29 cellular contexts compared by ENCODE assay signal in the genomic region with DNA sequence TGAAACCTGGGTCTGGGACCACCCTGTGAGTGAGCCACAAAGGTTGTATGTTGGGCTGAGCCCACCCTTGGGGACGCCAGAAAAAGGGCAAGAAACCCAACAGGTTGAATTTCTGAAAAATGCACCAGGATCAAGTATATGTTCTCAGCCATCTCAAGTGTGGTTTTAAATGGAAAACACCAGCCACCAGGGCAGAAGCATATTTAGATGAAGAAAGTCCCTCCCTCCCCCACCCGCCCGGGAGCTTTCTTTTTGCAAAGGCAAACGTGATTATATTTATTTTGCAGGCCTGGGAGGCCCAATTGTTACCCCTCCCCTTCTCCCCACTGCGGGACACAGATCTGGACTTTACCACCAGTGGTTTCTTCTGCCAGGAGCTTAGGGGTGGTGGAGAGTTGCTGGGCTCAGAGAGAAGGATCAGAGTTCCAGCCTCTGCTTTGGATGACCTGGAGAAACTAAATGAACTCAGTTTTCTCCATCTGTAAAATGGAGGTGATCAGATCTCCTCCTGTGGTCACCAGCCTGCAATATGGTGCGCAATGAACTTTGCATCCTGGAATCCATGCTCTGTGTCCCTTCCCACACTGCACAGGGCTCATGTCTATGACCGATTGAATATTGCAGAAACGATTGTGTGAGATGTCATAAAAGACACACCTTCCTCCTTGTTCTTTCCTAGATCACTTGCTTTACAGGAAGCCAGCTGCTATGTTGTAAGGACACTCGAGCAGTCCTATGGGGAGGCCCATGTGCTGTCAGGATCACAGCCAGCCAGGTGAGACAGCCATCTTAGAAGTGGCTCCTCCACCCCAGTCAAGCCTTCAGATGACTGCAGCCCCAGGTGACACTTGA.
"Had no signal": no experiment of that assay in that cellular context is flagged by ENCODE, and none has a peak within 500 bp of the region (broad histone marks: within the 10 kb centered on the region; RNA-seq: fewer than 3 reads in every experiment).

No MANE protein-coding gene starts in this region.

- H3K27me3 ChIP-seq: testis had no signal

- H3K9me3 ChIP-seq: esophagus muscularis mucosa, gastroesophageal sphincter, right lobe of liver, testis, tibial artery had no signal

- H3K27ac ChIP-seq: epithelial cell of prostate, esophagus muscularis mucosa, foreskin keratinocyte, gastroesophageal sphincter, neural progenitor cell, parathyroid adenoma, right lobe of liver, testis, tibial artery had no signal

- H3K4me3 ChIP-seq: esophagus muscularis mucosa, gastroesophageal sphincter, lung, neural progenitor cell, right lobe of liver, smooth muscle cell, testis, tibial artery had no signal

- H3K4me1 ChIP-seq: foreskin keratinocyte, right lobe of liver had no signal

- H3K4me1 Mint-ChIP-seq: memory B cell had no signal

- H3K9me3 Mint-ChIP-seq: type B pancreatic cell had no signal

- DNase-seq: effector CD8-positive, alpha-beta T cell; endodermal cell; foreskin keratinocyte; hypothalamus; immature natural killer cell; islet precursor cell; kidney glomerular epithelial cell; naive B cell; right lobe of liver; stimulated activated CD4-positive, alpha-beta T cell treated with anti-CD3 and anti-CD28 coated beads, Interleukin-12 subunit alpha, Interleukin-12 subunit beta, amount 100 ng/mL, for 4 hours; stimulated activated CD4-positive, alpha-beta T cell treated with anti-CD3 and anti-CD28 coated beads, Interleukin-1b, Interleukin-23, amount 100 ng/mL, for 48 hours; stimulated activated CD4-positive, alpha-beta T cell treated with anti-CD3 and anti-CD28 coated beads, Interleukin-4, amount 100 ng/mL, for 1 hour; stimulated activated CD8-positive, alpha-beta memory T cell treated with anti-CD3 and anti-CD28 coated beads, Interleukin-4, amount 100 ng/mL, for 48 hours; stimulated activated naive CD4-positive, alpha-beta T cell; stimulated activated naive CD8-positive, alpha-beta T cell treated with anti-CD3 and anti-CD28 coated beads, Interleukin-15, amount 100 ng/mL, for 72 hours; testis; tibial artery had no signal

- ATAC-seq: foreskin keratinocyte; gastroesophageal sphincter; natural killer cell treated with Interleukin-12 subunit alpha and Interleukin-12 subunit beta and Interleukin-15 and Interleukin-18, amount 100 ng/mL, for 72 hours; stimulated activated naive CD8-positive, alpha-beta T cell treated with anti-CD3 and anti-CD28 coated beads, Interleukin-15, amount 100 ng/mL, for 72 hours had no signal

- H3K36me3 ChIP-seq: esophagus muscularis mucosa, gastroesophageal sphincter, neural progenitor cell, right lobe of liver, tibial artery had no signal

- H3K4me3 Mint-ChIP-seq: dendritic cell treated with granulocyte-macrophage colony-stimulating factor and Interleukin-4, amounts not matched to agents 40 ng/mL and 50 ng/mL, for 4 days; endodermal cell; immature natural killer cell; memory B cell; naive B cell; natural killer cell treated with Interleukin-12 subunit alpha and Interleukin-12 subunit beta and Interleukin-15 and Interleukin-18, amount 100 ng/mL, for 72 hours; neural progenitor cell; stimulated activated naive CD8-positive, alpha-beta T cell treated with anti-CD3 and anti-CD28 coated beads, Interleukin-15, amount 100 ng/mL, for 72 hours; type B pancreatic cell had no signal

- H3K36me3 Mint-ChIP-seq: neural progenitor cell, type B pancreatic cell had no signal

- H3K27ac Mint-ChIP-seq: dendritic cell treated with granulocyte-macrophage colony-stimulating factor and Interleukin-4, amounts not matched to agents 40 ng/mL and 50 ng/mL, for 4 days; endodermal cell; immature natural killer cell; memory B cell; natural killer cell treated with Interleukin-12 subunit alpha and Interleukin-12 subunit beta and Interleukin-15 and Interleukin-18, amount 100 ng/mL, for 72 hours; neural progenitor cell; progenitor cell of endocrine pancreas; stimulated activated naive CD8-positive, alpha-beta T cell treated with anti-CD3 and anti-CD28 coated beads, Interleukin-15, amount 100 ng/mL, for 72 hours; type B pancreatic cell had no signal
